In the genomic region with DNA sequence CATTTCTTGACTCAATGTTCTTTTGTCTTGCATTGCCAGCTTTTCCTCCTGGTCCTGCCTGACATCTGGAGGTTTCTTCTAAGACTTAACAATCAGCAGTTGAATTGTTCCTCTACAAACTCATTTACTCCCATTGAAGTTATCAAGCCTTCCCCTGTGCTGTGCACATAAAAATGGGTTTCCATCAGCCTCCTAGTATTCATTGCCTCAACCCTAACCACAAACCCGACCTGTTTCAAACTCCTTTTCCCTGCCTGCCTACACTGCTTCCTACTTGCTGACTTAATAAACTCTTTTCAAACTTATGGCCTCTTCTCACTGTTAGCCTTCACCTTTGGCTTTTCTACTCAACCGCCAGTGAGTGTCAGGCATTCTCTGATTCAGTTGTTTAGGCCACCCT, we compare ENCODE assay signal across 28 cellular contexts.
"Had no signal": no experiment of that assay in that cellular context is flagged by ENCODE, and none has a peak within 500 bp of the region (broad histone marks: within the 10 kb centered on the region; RNA-seq: fewer than 3 reads in every experiment).

No MANE protein-coding gene starts in this region.

- H2AFZ ChIP-seq: PC-9 had no signal

- H3K27ac Mint-ChIP-seq: activated CD8-positive, alpha-beta T cell treated with anti-CD3 and anti-CD28 coated beads for 36 hours; activated naive CD8-positive, alpha-beta T cell treated with anti-CD3 and anti-CD28 coated beads, Interleukin-2, amount 10 ng/mL, durations not matched to agents 7 days and 5 days; activated T-cell treated with anti-CD3 and anti-CD28 coated beads, Interleukin-2, amount 50 U/mL, for 72 hours; activated T-helper 17 cell treated with anti-CD3 and anti-CD28 coated beads, Interleukin-2, amount 50 U/mL, for 72 hours; WTC11 had no signal

- H3K36me3 ChIP-seq: adrenal gland, breast epithelium, SJCRH30 had no signal

- H3K4me3 ChIP-seq: adrenal gland, body of pancreas, breast epithelium, PC-9, SJCRH30, SK-N-MC had no signal

- H3K27me3 ChIP-seq: adrenal gland, body of pancreas, breast epithelium, SJCRH30 had no signal

- H3K4me3 Mint-ChIP-seq: activated CD8-positive, alpha-beta T cell treated with anti-CD3 and anti-CD28 coated beads for 36 hours; activated naive CD8-positive, alpha-beta T cell treated with anti-CD3 and anti-CD28 coated beads, Interleukin-2, amount 10 ng/mL, durations not matched to agents 7 days and 5 days; activated T-cell treated with anti-CD3 and anti-CD28 coated beads, Interleukin-2, amount 50 U/mL, for 72 hours; activated T-helper 17 cell treated with anti-CD3 and anti-CD28 coated beads, Interleukin-2, amount 50 U/mL, for 72 hours; WTC11 had no signal

- H3K9me3 ChIP-seq: adrenal gland, body of pancreas, breast epithelium, SJCRH30 had no signal

- H3K9me3 Mint-ChIP-seq: activated naive CD8-positive, alpha-beta T cell treated with anti-CD3 and anti-CD28 coated beads, Interleukin-2, amount 10 ng/mL, durations not matched to agents 7 days and 5 days had no signal

- H3K4me2 ChIP-seq: PC-9 had no signal

- H3K27ac ChIP-seq: adrenal gland, body of pancreas, breast epithelium, PC-9, SJCRH30, SK-N-MC had no signal

- H3K36me3 Mint-ChIP-seq: activated naive CD8-positive, alpha-beta T cell treated with anti-CD3 and anti-CD28 coated beads, Interleukin-2, amount 10 ng/mL, durations not matched to agents 7 days and 5 days; WTC11 had no signal

- H3K4me1 ChIP-seq: adrenal gland, body of pancreas, breast epithelium, SJCRH30 had no signal

- FAIRE-seq: astrocyte, TTC549 had no signal

- ATAC-seq: activated CD4-positive, CD25-positive, alpha-beta regulatory T cell treated with anti-CD3 and anti-CD28 coated beads, Interleukin-2, amount 50 U/mL, for 24 hours; activated CD8-positive, alpha-beta T cell treated with anti-CD3 and anti-CD28 coated beads for 36 hours; activated T-cell treated with anti-CD3 and anti-CD28 coated beads, Interleukin-2, amount 50 U/mL, for 72 hours; activated T-helper 17 cell treated with anti-CD3 and anti-CD28 coated beads, Interleukin-2, amount 50 U/mL, for 72 hours; body of pancreas; WTC11 had no signal

- DNase-seq: activated CD4-positive, alpha-beta T cell treated with anti-CD3 and anti-CD28 coated beads for 4 hours; activated CD8-positive, alpha-beta T cell treated with anti-CD3 and anti-CD28 coated beads for 36 hours; activated effector memory CD4-positive, alpha-beta T cell treated with anti-CD3 and anti-CD28 coated beads, Interleukin-2, amount 50 U/mL, for 16 hours; activated naive CD4-positive, alpha-beta T cell; activated naive CD4-positive, alpha-beta T cell treated with anti-CD3 and anti-CD28 coated beads, Interleukin-2, amount 50 U/mL, for 16 hours; activated naive CD8-positive, alpha-beta T cell treated with anti-CD3 and anti-CD28 coated beads, Interleukin-2, amount 10 ng/mL, durations not matched to agents 7 days and 5 days; activated T-cell treated with anti-CD3 and anti-CD28 coated beads, Interleukin-2, amount 50 U/mL, for 1 hour; activated T-cell treated with anti-CD3 and anti-CD28 coated beads, Interleukin-2, amount 50 U/mL, for 72 hours; adrenal gland; body of pancreas; KG1; NCI-H1048; NCI-H1105 treated with DMSO at 0.1 percent for 48 hours; NCI-H1436; NCI-H1694; NCI-H2029; NCI-H345; NCI-H524 treated with DMSO at 0.1 percent for 48 hours; PC-9; Right ventricle myocardium superior; SJCRH30 had no signal
